1 cellular context compared by ENCODE assay signal in the genomic region with DNA sequence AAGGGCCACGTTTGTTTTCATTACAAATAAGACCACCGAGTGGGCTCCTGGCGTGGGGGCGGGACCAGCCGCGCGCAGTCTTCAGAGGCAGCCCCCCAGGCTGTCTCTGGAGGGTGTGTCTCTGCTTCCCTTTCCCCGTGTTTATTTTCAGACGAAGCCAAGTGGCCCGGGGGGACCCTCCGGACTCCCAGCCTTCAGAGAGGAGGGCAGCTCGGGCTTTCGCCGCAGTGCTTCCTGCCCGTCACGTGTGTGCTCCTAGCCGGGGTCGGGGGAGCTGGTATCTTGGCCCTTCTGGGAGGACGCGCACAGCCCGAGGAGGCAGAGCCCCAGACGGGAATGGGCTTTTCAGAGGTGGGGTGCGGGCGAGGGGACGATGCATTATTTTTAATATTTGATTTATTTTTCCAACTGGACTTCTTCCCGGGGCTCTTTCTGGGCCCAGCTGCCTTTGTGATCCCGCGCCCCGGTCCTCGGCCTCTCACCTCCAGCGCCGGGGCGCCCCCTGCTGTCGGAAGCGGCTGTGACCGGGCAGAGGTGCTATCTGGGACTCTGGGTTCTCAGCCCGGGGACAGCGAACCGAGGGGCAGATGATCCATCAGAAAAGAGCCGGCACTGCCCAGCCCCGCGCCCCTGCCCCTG.
TF ChIP-seq lines count a peak whose summit lies in the region.

No MANE protein-coding gene starts in this region.

TF ChIP-seq in SK-N-SH, 30 proteins besides CTCF, POLR2A, EP300 and RAD21 (continued from another document):
- TF ChIP-seq, protein P1, sequence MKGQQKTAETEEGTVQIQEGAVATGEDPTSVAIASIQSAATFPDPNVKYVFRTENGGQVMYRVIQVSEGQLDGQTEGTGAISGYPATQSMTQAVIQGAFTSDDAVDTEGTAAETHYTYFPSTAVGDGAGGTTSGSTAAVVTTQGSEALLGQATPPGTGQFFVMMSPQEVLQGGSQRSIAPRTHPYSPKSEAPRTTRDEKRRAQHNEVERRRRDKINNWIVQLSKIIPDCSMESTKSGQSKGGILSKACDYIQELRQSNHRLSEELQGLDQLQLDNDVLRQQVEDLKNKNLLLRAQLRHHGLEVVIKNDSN (IDR thresholded peaks at IDR 0.05; ENCODE audit: borderline replicate concordance, low read depth), result peak; percentile 49; the same call in 1 of the 2 replicates
